10 cellular contexts compared by ENCODE assay signal in genomic region chr15:42735382-42736165, GRCh38. TPM values are rescaled to one million over a fixed set of nuclear protein-coding genes. Genes with fewer than 3 reads are reported as not detected.
DNase-seq lines count a peak whose midpoint lies in the region; ATAC-seq and TF ChIP-seq lines count a peak whose summit lies in the region.
"Had no signal": no experiment of that assay in that cellular context is flagged by ENCODE, and none has a peak within 500 bp of the region (broad histone marks: within the 10 kb centered on the region; RNA-seq: fewer than 3 reads in every experiment).

No MANE protein-coding gene starts in this region.

- H3K36me3 ChIP-seq in right lobe of liver = peaks cover 0 to 43% (median 16%) of the 10 kb centered on the region in 4 donors
- peaks cover 0 to 48% (median 16%) of the 10 kb centered on the region in 3 donors for H3K36me3 ChIP-seq in tibial nerve

- TF ChIP-seq POLR2A in right lobe of liver (IDR thresholded peaks at IDR 0.05) (no peak), tibial nerve (IDR thresholded peaks at IDR 0.05) (no peak)

- peaks cover 22% of the 10 kb centered on the region for H3K4me1 Mint-ChIP-seq in activated T-cell treated with anti-CD3 and anti-CD28 coated beads, Interleukin-2, amount 50 U/mL, for 72 hours (ENCODE audit: low read depth)

- H3K4me3 Mint-ChIP-seq in activated T-cell treated with anti-CD3 and anti-CD28 coated beads, Interleukin-2, amount 50 U/mL, for 72 hours = peak overlapping the region; percentile 76 to 78

- TF ChIP-seq EP300 in tibial nerve (IDR thresholded peaks at IDR 0.05) = no peak

- TF ChIP-seq CTCF in astrocyte of the cerebellum (IDR thresholded peaks at IDR 0.05; ENCODE audit: low read depth, low read length, missing control alignments) (no peak), right lobe of liver (IDR thresholded peaks at IDR 0.05) (no peak), tibial nerve (IDR thresholded peaks at IDR 0.05) (no peak)

- H3K4me1 ChIP-seq in right lobe of liver (peaks cover 0 to 14% (median 2%) of the 10 kb centered on the region in 4 donors), tibial nerve (peaks cover 0 to 22% (median 5%) of the 10 kb centered on the region in 4 donors)

- intact Hi-C loops in right lobe of liver (cut with DNase I) = no loop called here

- H3K9me3 ChIP-seq in right lobe of liver (no peaks in the 10 kb centered on the region), tibial nerve (no peaks in the 10 kb centered on the region)

- in situ Hi-C loops in astrocyte of the cerebellum (cut with HindIII; ENCODE audit: low sequenced_read_pairs) = no loop called here

- no peaks in the 10 kb centered on the region for H3K27me3 ChIP-seq in right lobe of liver
- no peaks in the 10 kb centered on the region for H3K27me3 ChIP-seq in tibial nerve

- H3K9me3 Mint-ChIP-seq in activated T-cell treated with anti-CD3 and anti-CD28 coated beads, Interleukin-2, amount 50 U/mL, for 72 hours = no peaks in the 10 kb centered on the region

- no peak for ATAC-seq in activated T-cell treated with anti-CD3 and anti-CD28 coated beads, Interleukin-2, amount 50 U/mL, for 72 hours (replicated peaks in 1 of 2)
- no peak for ATAC-seq in right lobe of liver
- no peak for ATAC-seq in HG02610 (IDR thresholded peaks at IDR 0.05; ENCODE audit: unreplicated experiment)

- 86% methylated on average over 13 of the region's 19 CpGs for WGBS in right lobe of liver (ENCODE audit: insufficient coverage, low coverage, low lambda C conversion rate, missing lambda C conversion rate)
- WGBS in tibial nerve, 2 donors = 76 to 78% methylated on average over 19 of the region's 19 CpGs

- peaks cover 3 to 5% of the 10 kb centered on the region in 2 donors for H3K36me3 Mint-ChIP-seq in activated T-cell treated with anti-CD3 and anti-CD28 coated beads, Interleukin-2, amount 50 U/mL, for 72 hours (ENCODE audit: insufficient read depth in 2 of 2)

- no peak overlapping the region for H3K27ac ChIP-seq in right lobe of liver
- peak overlapping the region in 2 of 4 donors; percentile 79 to 94 for H3K27ac ChIP-seq in tibial nerve

- no peak overlapping the region for H3K27ac Mint-ChIP-seq in activated T-cell treated with anti-CD3 and anti-CD28 coated beads, Interleukin-2, amount 50 U/mL, for 72 hours

- H3K4me3 ChIP-seq in astrocyte of the cerebellum (ENCODE audit: low read depth, low read length) (peak overlapping the region; percentile 63), right lobe of liver (peak overlapping the region; percentile 89 to 99 (median 91)), tibial nerve (peak overlapping the region; percentile 52 to 88 (median 71))

- DNase-seq in activated T-cell treated with anti-CD3 and anti-CD28 coated beads, Interleukin-2, amount 50 U/mL, for 72 hours = no peak
- DNase-seq in activated T-cell treated with anti-CD3 and anti-CD28 coated beads, Interleukin-2, amount 50 U/mL, for 1 hour = no peak
- DNase-seq in astrocyte of the cerebellum (ENCODE audit: low read depth) (no peak), right lobe of liver (no peak), tibial nerve (ENCODE audit: low spot score in 2 of 2) (no peak), mesenteric fat pad (ENCODE audit: low spot score) (no peak), epidermal melanocyte (ENCODE audit: insufficient read length, low spot score) (no peak)
- DNase-seq: DMS 273 treated with DMSO at 0.1 percent for 48 hours, midbrain had no signal

- H3K27me3 Mint-ChIP-seq in activated T-cell treated with anti-CD3 and anti-CD28 coated beads, Interleukin-2, amount 50 U/mL, for 72 hours (ENCODE audit: low read depth) = no peaks in the 10 kb centered on the region

RNA-seq across cellular contexts. Expression of gene CDAN1, which starts 1.4 kb away (rescaled TPM):
- total RNA-seq in activated T-cell treated with anti-CD3 and anti-CD28 coated beads, Interleukin-2, amount 50 U/mL, for 72 hours = 10 to 100 TPM; 18.2 to 26.0 TPM
- total RNA-seq in right lobe of liver (1 to 10 TPM; 5.0 to 8.2 (median 6.3) TPM), tibial nerve (10 to 100 TPM; 14.0 to 25.5 (median 22.0) TPM), mesenteric fat pad (9.1 TPM)
